8 cellular contexts compared by ENCODE assay signal in genomic region chr1:169368406-169368769, GRCh38. TPM values are rescaled to one million over a fixed set of nuclear protein-coding genes. Genes with fewer than 3 reads are reported as not detected.
A peak's percentile ranks its signal among the peaks of the same experiment; 100 is the strongest.
DNase-seq lines count a peak whose midpoint lies in the region; ATAC-seq and TF ChIP-seq lines count a peak whose summit lies in the region.

No MANE protein-coding gene starts in this region.

- H3K79me2 ChIP-seq in fibroblast of lung (ENCODE audit: control insufficient read depth, insufficient read depth, low read length): peaks cover 37% of the 10 kb centered on the region

- no peak for ATAC-seq in HG02938 (IDR thresholded peaks at IDR 0.05; ENCODE audit: unreplicated experiment)

- H3K27me3 ChIP-seq in fibroblast of lung (ENCODE audit: control insufficient read depth, insufficient read depth, low read length): no peaks in the 10 kb centered on the region

- peak overlapping the region; percentile 77 for H3K4me3 ChIP-seq in LNCaP clone FGC (ENCODE audit: low read depth, low read length)
- H3K4me3 ChIP-seq in fibroblast of lung (replicated peaks in 1 of 4; ENCODE audit: control extremely low read depth in 1 of 4, insufficient read depth in 1 of 4, low read depth in 3 of 4, low read length in 4 of 4): peak overlapping the region; percentile 74 to 100 (median 96)

- peaks cover 10% of the 10 kb centered on the region for H3K36me3 ChIP-seq in fibroblast of lung (ENCODE audit: control insufficient read depth, insufficient read depth, low read length)

- CTCF ChIA-PET in GM10248 (lab: Yijun Ruan, JAX): interaction anchor here (1.3 to 1.7 kb wide), 3 partner anchors 17 to 1025 kb away, joined by 3 to 9 read pairs (median 3); no protein-coding TSS in a partner anchor

- peak overlapping the region; percentile 96 for H3K27ac ChIP-seq in fibroblast of lung (ENCODE audit: insufficient read depth, low read length)

- POLR2A ChIA-PET in GM10248 (lab: Yijun Ruan, JAX): interaction anchor here (0.6 kb wide), 1 partner anchor 425 kb away, joined by 3 read pairs; no protein-coding TSS in a partner anchor

- no peaks in the 10 kb centered on the region for H3K9me3 ChIP-seq in fibroblast of lung (ENCODE audit: control insufficient read depth, insufficient read depth, low read depth, low read length)

- H3K4me1 ChIP-seq in fibroblast of lung (ENCODE audit: control insufficient read depth, extremely low read depth, insufficient read depth, low read length): peaks cover 5% of the 10 kb centered on the region

- peak overlapping the region; percentile 90 for H2AFZ ChIP-seq in fibroblast of lung (ENCODE audit: low read length)

- DNase-seq in GM10248 (ENCODE audit: extremely low spot score) (peak; percentile 15), LNCaP clone FGC (ENCODE audit: low read depth) (peak; percentile 3), fibroblast of lung (ENCODE audit: low read depth in 2 of 2) (peak in 1 of 2 donors; percentile 23), putamen (ENCODE audit: low spot score) (peak; percentile 5), retina (no peak), NCI-H2196 treated with DMSO at 0.1 percent for 48 hours (lab: John Stamatoyannopoulos, UW; ENCODE audit: unreplicated experiment) (no peak)
- peak; percentile 18 for DNase-seq in activated CD8-positive, alpha-beta memory T cell treated with anti-CD3 and anti-CD28 coated beads, Interleukin-2, amount 50 U/mL, for 4 hours

- H4K20me1 ChIP-seq in fibroblast of lung (ENCODE audit: control insufficient read depth, extremely low read depth, insufficient read depth, low read length): peaks cover 2% of the 10 kb centered on the region

- H3K9ac ChIP-seq in fibroblast of lung (ENCODE audit: insufficient read depth, low read length): peak overlapping the region; percentile 84

- H3K4me2 ChIP-seq in fibroblast of lung (ENCODE audit: extremely low read depth, insufficient read depth, low read length): peak overlapping the region; percentile 89

- no peak for TF ChIP-seq CTCF in GM10248 (IDR thresholded peaks at IDR 0.05; ENCODE audit: control extremely low read depth, extremely low read depth, low read depth, missing control alignments)
- TF ChIP-seq CTCF in LNCaP clone FGC (IDR thresholded peaks at IDR 0.05; ENCODE audit: control insufficient read depth, extremely low read depth, insufficient read depth): no peak
- TF ChIP-seq CTCF in fibroblast of lung (conservative IDR thresholded peaks at IDR 0.05 in 1 of 2, IDR thresholded peaks at IDR 0.05 in 1 of 2; ENCODE audit: low read depth in 1 of 2, low read length in 2 of 2): no peak

RNA-seq across cellular contexts. Expression of gene BLZF1, which starts 0.4 kb away (rescaled TPM):
- total RNA-seq in fibroblast of lung: 23.9 and 27.1 TPM in 2 replicates
- 23.2 and 28.0 TPM in 2 replicates for polyA plus RNA-seq in fibroblast of lung
- polyA plus RNA-seq in fibroblast of lung (2012): 16.9 and 18.6 TPM in 2 replicates
- polyA minus RNA-seq in fibroblast of lung (ENCODE audit: low replicate concordance): 1.7 TPM in 1 of 2 replicates, not detected in the other

RNA-seq across cellular contexts. Expression of gene NME7, which starts 0.8 kb away (rescaled TPM):
- 21.0 and 24.7 TPM in 2 replicates for total RNA-seq in fibroblast of lung
- polyA plus RNA-seq in fibroblast of lung: 30.8 and 37.5 TPM in 2 replicates
- polyA plus RNA-seq in fibroblast of lung (2012): 45.9 and 51.1 TPM in 2 replicates
- 3.6 and 4.5 TPM in 2 replicates for polyA minus RNA-seq in fibroblast of lung (ENCODE audit: low replicate concordance)

RNA-seq across cellular contexts. Expression of gene CCDC181, which starts 58.9 kb away (rescaled TPM):
- 0.66 and 0.77 TPM in 2 replicates for total RNA-seq in fibroblast of lung
- 0.34 and 0.40 TPM in 2 replicates for polyA plus RNA-seq in fibroblast of lung
- polyA plus RNA-seq in fibroblast of lung (2012): 0.26 and 0.31 TPM in 2 replicates
- not detected in 2 replicates for polyA minus RNA-seq in fibroblast of lung (ENCODE audit: low replicate concordance)

Comparison
In these comparisons a context has a peak if more than half of its experiments do, and no peak if none do; other contexts are left out.
1. DNase-seq: peak in GM10248 (single experiment), LNCaP clone FGC (single experiment), activated CD8-positive, alpha-beta memory T cell treated with anti-CD3 and anti-CD28 coated beads, Interleukin-2, amount 50 U/mL, for 4 hours (single experiment) and putamen (single experiment); none in retina (single experiment) and NCI-H2196 treated with DMSO at 0.1 percent for 48 hours (single experiment).